ENCODE assay signal across 13 cellular contexts in genomic region chr3:160170409-160171370, GRCh38. TPM values are rescaled to one million over a fixed set of nuclear protein-coding genes. Genes with fewer than 3 reads are reported as not detected.
A peak's percentile ranks its signal among the peaks of the same experiment; 100 is the strongest.
DNase-seq lines count a peak whose midpoint lies in the region; ATAC-seq, FAIRE-seq and TF ChIP-seq lines count a peak whose summit lies in the region.
"Had no signal": no experiment of that assay in that cellular context is flagged by ENCODE, and none has a peak within 500 bp of the region (broad histone marks: within the 10 kb centered on the region; RNA-seq: fewer than 3 reads in every experiment).

No MANE protein-coding gene starts in this region.

- H3K4me3 Mint-ChIP-seq in activated T-cell treated with anti-CD3 and anti-CD28 coated beads, Interleukin-2, amount 50 U/mL, for 72 hours: no peak overlapping the region
- H3K4me3 Mint-ChIP-seq: immature natural killer cell; stimulated activated naive B cell treated with anti-CD40 and anti-IgM and Interleukin-4, amounts not matched to agents 10 μg/mL and 1 μg/mL and 100 μg/mL, for 72 hours had no signal

- peak; percentile 44 for ATAC-seq in GM19043 (IDR thresholded peaks at IDR 0.05; ENCODE audit: low read depth, unreplicated experiment)
- ATAC-seq in HG02610 (IDR thresholded peaks at IDR 0.05; ENCODE audit: unreplicated experiment): peak; percentile 67
- ATAC-seq in HG03457 (IDR thresholded peaks at IDR 0.05; ENCODE audit: unreplicated experiment): peak; percentile 56
- no peak for ATAC-seq in activated T-cell treated with anti-CD3 and anti-CD28 coated beads, Interleukin-2, amount 50 U/mL, for 72 hours (replicated peaks in 1 of 2)

- no peak overlapping the region for H3K27ac Mint-ChIP-seq in activated T-cell treated with anti-CD3 and anti-CD28 coated beads, Interleukin-2, amount 50 U/mL, for 72 hours
- H3K27ac Mint-ChIP-seq: immature natural killer cell; stimulated activated naive B cell treated with anti-CD40 and anti-IgM and Interleukin-4, amounts not matched to agents 10 μg/mL and 1 μg/mL and 100 μg/mL, for 72 hours had no signal

- peak; percentile 81 for FAIRE-seq in GM12892 (lab: Jason Lieb, UNC)

- H3K27me3 Mint-ChIP-seq in activated T-cell treated with anti-CD3 and anti-CD28 coated beads, Interleukin-2, amount 50 U/mL, for 72 hours (ENCODE audit: low read depth): no peaks in the 10 kb centered on the region
- H3K27me3 Mint-ChIP-seq: stimulated activated naive B cell treated with anti-CD40 and anti-IgM and Interleukin-4, amounts not matched to agents 10 μg/mL and 1 μg/mL and 100 μg/mL, for 72 hours had no signal

- no peak for TF ChIP-seq POLR2A in GM12892 (IDR thresholded peaks at IDR 0.05; ENCODE audit: low read depth, low read length)

- peaks cover 18% of the 10 kb centered on the region for H3K4me1 Mint-ChIP-seq in activated T-cell treated with anti-CD3 and anti-CD28 coated beads, Interleukin-2, amount 50 U/mL, for 72 hours (ENCODE audit: low read depth)
- H3K4me1 Mint-ChIP-seq: stimulated activated naive B cell treated with anti-CD40 and anti-IgM and Interleukin-4, amounts not matched to agents 10 μg/mL and 1 μg/mL and 100 μg/mL, for 72 hours had no signal

- H3K9me3 Mint-ChIP-seq in activated T-cell treated with anti-CD3 and anti-CD28 coated beads, Interleukin-2, amount 50 U/mL, for 72 hours: no peaks in the 10 kb centered on the region
- H3K9me3 Mint-ChIP-seq: immature natural killer cell; stimulated activated naive B cell treated with anti-CD40 and anti-IgM and Interleukin-4, amounts not matched to agents 10 μg/mL and 1 μg/mL and 100 μg/mL, for 72 hours had no signal

- no peak for DNase-seq in GM12892 (ENCODE audit: insufficient read length)
- no peak for DNase-seq in activated T-cell treated with anti-CD3 and anti-CD28 coated beads, Interleukin-2, amount 50 U/mL, for 72 hours
- DNase-seq in iPS-NIHi7 (ENCODE audit: extremely low spot score): no peak
- no peak for DNase-seq in NCI-H524 (lab: John Stamatoyannopoulos, UW)
- no peak for DNase-seq in cerebellar nuclear complex (lab: John Stamatoyannopoulos, UW)
- DNase-seq: cortex of kidney; DMS153; immature natural killer cell; stimulated activated naive B cell treated with anti-CD40 and anti-IgM and Interleukin-4, amounts not matched to agents 10 μg/mL and 1 μg/mL and 100 μg/mL, for 72 hours; T-helper 9 cell had no signal

- H3K36me3 Mint-ChIP-seq in activated T-cell treated with anti-CD3 and anti-CD28 coated beads, Interleukin-2, amount 50 U/mL, for 72 hours (ENCODE audit: insufficient read depth in 2 of 2): no peaks in the 10 kb centered on the region
- H3K36me3 Mint-ChIP-seq: immature natural killer cell; stimulated activated naive B cell treated with anti-CD40 and anti-IgM and Interleukin-4, amounts not matched to agents 10 μg/mL and 1 μg/mL and 100 μg/mL, for 72 hours had no signal

RNA-seq across cellular contexts. Expression of gene C3orf80, which starts 54.5 kb away (rescaled TPM):
- polyA plus RNA-seq in GM12892 (2012; ENCODE audit: missing spikeins): not detected
- under 1 TPM; 0.09 to 0.10 TPM for total RNA-seq in activated T-cell treated with anti-CD3 and anti-CD28 coated beads, Interleukin-2, amount 50 U/mL, for 72 hours
- polyA plus RNA-seq: immature natural killer cell had no signal

Comparison
In these comparisons a context has a peak if more than half of its experiments do, and no peak if none do; other contexts are left out.
1. ATAC-seq: peak in GM19043 (single experiment), HG02610 (single experiment) and HG03457 (single experiment); none in activated T-cell treated with anti-CD3 and anti-CD28 coated beads, Interleukin-2, amount 50 U/mL, for 72 hours (0 of 2).